In genomic region chr20:20003088-20003954, GRCh38 we compare ENCODE assay signal across 8 cellular contexts. TPM values are rescaled to one million over a fixed set of nuclear protein-coding genes. Genes with fewer than 3 reads are reported as not detected.
DNase-seq lines count a peak whose midpoint lies in the region; ATAC-seq and TF ChIP-seq lines count a peak whose summit lies in the region.

No MANE protein-coding gene starts in this region.

- H3K9me3 ChIP-seq in psoas muscle (no peaks in the 10 kb centered on the region), H9 (ENCODE audit: control insufficient read depth, low read depth, low read length) (no peaks in the 10 kb centered on the region)

- no peak overlapping the region for H3K4me2 ChIP-seq in H9 (ENCODE audit: insufficient read depth, insufficient read length, low read length)

- peak overlapping the region; percentile 40 for H3K4me3 ChIP-seq in fibroblast of the aortic adventitia (ENCODE audit: low read depth, low read length)
- H3K4me3 ChIP-seq in psoas muscle: peak overlapping the region; percentile 48

- H2BK120ac ChIP-seq in H9 (ENCODE audit: low read depth, low read length, poor library complexity, severe bottlenecking): no peak overlapping the region

- H3K23me2 ChIP-seq in H9 (ENCODE audit: insufficient read length, low read depth, low read length, poor library complexity, severe bottlenecking): no peaks in the 10 kb centered on the region

- H3K79me1 ChIP-seq in H9 (ENCODE audit: insufficient read depth, low read depth, low read length, poor library complexity, severe bottlenecking): no peaks in the 10 kb centered on the region

- ATAC-seq in GM18907 (IDR thresholded peaks at IDR 0.05; ENCODE audit: unreplicated experiment): peak; percentile 65
- peak; percentile 61 to 79 (median 76) for ATAC-seq in psoas muscle

- peaks cover 4% of the 10 kb centered on the region for H4K20me1 ChIP-seq in H9 (ENCODE audit: control insufficient read depth, insufficient read depth, insufficient read length)

- H3K9ac ChIP-seq in H9 (ENCODE audit: extremely low read depth, insufficient read length, low read length): no peak overlapping the region

- H3K18ac ChIP-seq in H9 (ENCODE audit: insufficient read length, low read depth, low read length): no peak overlapping the region

- H2BK20ac ChIP-seq in H9 (ENCODE audit: low read depth, low read length, poor library complexity, severe bottlenecking): no peak overlapping the region

- H2BK5ac ChIP-seq in H9 (ENCODE audit: insufficient read length, low read length): no peak overlapping the region

- no peak overlapping the region for H2AFZ ChIP-seq in H9 (ENCODE audit: low read length)

- no peak overlapping the region for H3K56ac ChIP-seq in H9 (ENCODE audit: insufficient read length, low read depth, low read length)

- WGBS in psoas muscle, 3 donors: 9 to 15% (median 9%) methylated on average over 23 of the region's 23 CpGs
- WGBS in H9 (ENCODE audit: extremely low coverage, insufficient read length, low lambda C conversion rate): no CpG with 5 or more reads among the region's 23 CpGs

- H3K27me3 Mint-ChIP-seq in H9 (ENCODE audit: low read depth): peaks cover 2% of the 10 kb centered on the region; the same call in 1 of the 2 replicates

- H3K27me3 ChIP-seq in psoas muscle (ENCODE audit: insufficient read depth in 3 of 3, low read length in 2 of 3): no peaks in the 10 kb centered on the region
- no peaks in the 10 kb centered on the region for H3K27me3 ChIP-seq in H9 (ENCODE audit: insufficient read depth, low read length)

- H3K9me3 Mint-ChIP-seq in H9: no peaks in the 10 kb centered on the region

- H3K4me1 Mint-ChIP-seq in H9: peaks cover 11 to 12% of the 10 kb centered on the region in 2 experiments

- no peaks in the 10 kb centered on the region for H3K79me2 ChIP-seq in H9 (ENCODE audit: insufficient read depth, low read length)

- no peak overlapping the region for H4K5ac ChIP-seq in H9 (ENCODE audit: insufficient read length, low read depth, low read length)

- no peak overlapping the region for H2BK15ac ChIP-seq in H9 (ENCODE audit: low read depth, low read length)

- no peak overlapping the region for H2AK5ac ChIP-seq in H9 (ENCODE audit: insufficient read length, low read length)

- no peak overlapping the region for H3K14ac ChIP-seq in H9 (ENCODE audit: insufficient read depth, low read length)

- DNase-seq in SIG-M5 (lab: John Stamatoyannopoulos, UW) (peak; percentile 62), fibroblast of the aortic adventitia (ENCODE audit: low read depth) (peak; percentile 59), psoas muscle (peak in 1 of 2 donors; percentile 38), ecto neural progenitor cell (ENCODE audit: low spot score) (no peak), H9 (no peak), NCI-H748 treated with DMSO at 0.1 percent for 48 hours (lab: John Stamatoyannopoulos, UW) (no peak), iPS-NIHi11 (ENCODE audit: low spot score) (no peak)

- TF ChIP-seq CTCF in fibroblast of the aortic adventitia (IDR thresholded peaks at IDR 0.05; ENCODE audit: insufficient read depth, low read length) (no peak), psoas muscle (IDR thresholded peaks at IDR 0.05) (no peak), H9 (conservative IDR thresholded peaks at IDR 0.05) (no peak)

- H3K36me3 Mint-ChIP-seq in H9 (ENCODE audit: insufficient read depth in 1 of 3, low read depth in 3 of 3): no peaks in the 10 kb centered on the region

- H3K23ac ChIP-seq in H9 (ENCODE audit: insufficient read length, low read depth, low read length): no peak overlapping the region

- H3K36me3 ChIP-seq in psoas muscle (ENCODE audit: insufficient read depth in 1 of 2, low read depth in 1 of 2): peaks cover 0 to 37% of the 10 kb centered on the region in 2 donors

- H3K4me3 Mint-ChIP-seq in H9: no peak overlapping the region

- H4K91ac ChIP-seq in H9 (ENCODE audit: insufficient read length, low read depth, low read length): no peak overlapping the region

- H3K27ac Mint-ChIP-seq in H9: no peak overlapping the region; a peak in 3 of 7 replicates

- H2BK12ac ChIP-seq in H9 (ENCODE audit: insufficient read length, low read depth, low read length): no peak overlapping the region

- H3T11ph ChIP-seq in H9 (ENCODE audit: low read length): no peak overlapping the region

- intact Hi-C loops in psoas muscle (cut with DNase I): no loop called here

- no peak overlapping the region for H4K8ac ChIP-seq in H9 (replicated peaks; ENCODE audit: insufficient read length, low read depth, low read length)

- H3K4me1 ChIP-seq in psoas muscle (peaks cover 33% of the 10 kb centered on the region), H9 (ENCODE audit: insufficient read depth, low read length) (no peaks in the 10 kb centered on the region)

- H3K27ac ChIP-seq in psoas muscle: peak overlapping the region; percentile 85
- H3K27ac ChIP-seq in H9 (ENCODE audit: insufficient read length, low read depth, low read length): no peak overlapping the region

- H3K4ac ChIP-seq in H9 (ENCODE audit: low read depth, low read length): no peak overlapping the region

RNA-seq across cellular contexts. Expression of gene NAA20, which starts 13.8 kb away (rescaled TPM):
- total RNA-seq in fibroblast of the aortic adventitia (ENCODE audit: low replicate concordance) (19.3 and 49.3 TPM in 2 replicates), psoas muscle (100 to 1,000 TPM in 1 of 4 donors, 10 to 100 TPM in 3; 64.2 to 121 (median 89.5) TPM), H9 (2021) (46.4 and 48.1 TPM in 2 replicates)
- 100 to 1,000 TPM in 2 of 3 donors, 10 to 100 TPM in 1; 95.4 to 114 (median 112) TPM for polyA plus RNA-seq in psoas muscle

RNA-seq across cellular contexts. Expression of gene CRNKL1, which starts 48.9 kb away (rescaled TPM):
- total RNA-seq in fibroblast of the aortic adventitia (ENCODE audit: low replicate concordance) (31.2 and 109 TPM in 2 replicates), psoas muscle (10 to 100 TPM; 20.1 to 30.6 (median 24.2) TPM), H9 (2021) (26.6 and 30.2 TPM in 2 replicates)
- 10 to 100 TPM; 20.3 to 28.8 (median 23.2) TPM for polyA plus RNA-seq in psoas muscle

RNA-seq across cellular contexts. Expression of gene CFAP61, which starts 49.0 kb away (rescaled TPM):
- total RNA-seq in fibroblast of the aortic adventitia (ENCODE audit: low replicate concordance) (0.18 TPM in 1 of 2 replicates, not detected in the other), psoas muscle (10 to 100 TPM; 23.2 to 59.4 (median 38.8) TPM), H9 (2021) (0.44 TPM in 1 of 2 replicates, not detected in the other)
- polyA plus RNA-seq in psoas muscle: 10 to 100 TPM in 2 of 3 donors, 1 to 10 TPM in 1; 8.3 to 32.3 (median 10.9) TPM

Comparison
In these comparisons a context has a peak if more than half of its experiments do, and no peak if none do; other contexts are left out.
1. DNase-seq: peak in SIG-M5 (single experiment) and fibroblast of the aortic adventitia (single experiment); none in ecto neural progenitor cell (single experiment), H9 (single experiment), NCI-H748 treated with DMSO at 0.1 percent for 48 hours (single experiment) and iPS-NIHi11 (single experiment).
2. RNA of gene CFAP61, which starts 49.0 kb away (total RNA-seq): 23.2 to 59.4 TPM in psoas muscle; 0.44 TPM in H9 and 0.18 TPM in fibroblast of the aortic adventitia; every median in the first group is over 10 times any median in the second.